Comparison of ENCODE assay signal across 8 cellular contexts in genomic region chr20:37384683-37385174, GRCh38. TPM values are rescaled to one million over a fixed set of nuclear protein-coding genes. Genes with fewer than 3 reads are reported as not detected.
A peak's percentile ranks its signal among the peaks of the same experiment; 100 is the strongest.
DNase-seq lines count a peak whose midpoint lies in the region; ATAC-seq and TF ChIP-seq lines count a peak whose summit lies in the region.

No MANE protein-coding gene starts in this region.

- no peaks in the 10 kb centered on the region for H3K9me3 ChIP-seq in WERI-Rb-1 (ENCODE audit: severe bottlenecking)

- peak; percentile 96 for TF ChIP-seq CTCF in WERI-Rb-1 (IDR thresholded peaks at IDR 0.05; ENCODE audit: low read depth, low read length)
- TF ChIP-seq CTCF in MCF 10A (IDR thresholded peaks at IDR 0.05; ENCODE audit: unreplicated experiment): peak; percentile 78

- peaks cover 61% of the 10 kb centered on the region for H3K36me3 ChIP-seq in WERI-Rb-1

- intact Hi-C loops in MCF 10A (cut with micrococcal nuclease): loop anchor here (2.0 kb wide), 1 partner anchor 102 kb away; no protein-coding TSS in a partner anchor
- intact Hi-C loops in left colon (cut with DNase I, micrococcal nuclease): loop anchor here (10.0 kb wide), 2 partner anchors 100 to 110 kb away; partner anchors contain the start of gene MANBAL (in 1 of the 2)

- POLR2A ChIA-PET in MCF 10A (lab: Yijun Ruan, JAX): interaction anchor here (1.2 kb wide), 1 partner anchor 96 kb away, joined by 3 read pairs; the partner anchor contains the start of gene MANBAL

- ATAC-seq in left colon (peak; percentile 52), GM18517 (IDR thresholded peaks at IDR 0.05; ENCODE audit: unreplicated experiment) (no peak)

- CTCF ChIA-PET in MCF 10A (lab: Yijun Ruan, JAX): interaction anchor here (0.5 to 4.0 kb wide), 41 partner anchors 8 to 1368 kb away, joined by 3 to 43 read pairs (median 4); no protein-coding TSS in a partner anchor

- BruUV-seq in MCF 10A (replicated peaks; lab: Mats Ljungman, UMichigan): no TSS peak

- peak; percentile 51; the same call in 1 of the 2 replicates for TF ChIP-seq RAD21 in Ishikawa (IDR thresholded peaks at IDR 0.05; ENCODE audit: low read depth)

- H3K27me3 ChIP-seq in WERI-Rb-1 (ENCODE audit: insufficient read depth, low read depth, severe bottlenecking): no peaks in the 10 kb centered on the region

- H3K27ac Mint-ChIP-seq in MCF 10A (ENCODE audit: low read depth, unreplicated experiment): no peak overlapping the region

- DNase-seq in DMS53 (lab: John Stamatoyannopoulos, UW) (peak; percentile 76), DMS53 treated with DMSO at 0.1 percent for 48 hours (lab: John Stamatoyannopoulos, UW; ENCODE audit: unreplicated experiment) (no peak), WERI-Rb-1 (peak; percentile 48), MCF 10A (ENCODE audit: unreplicated experiment) (peak; percentile 38), left colon (peak; percentile 34 to 70)
- DNase-seq in stimulated activated CD4-positive, alpha-beta T cell treated with anti-CD3 and anti-CD28 coated beads, Interleukin-4, amount 100 ng/mL, for 1 hour: peak; percentile 79

- H3K4me1 Mint-ChIP-seq in MCF 10A (ENCODE audit: insufficient read depth, unreplicated experiment): peaks cover 5% of the 10 kb centered on the region

- no peaks in the 10 kb centered on the region for H3K9me3 Mint-ChIP-seq in MCF 10A (ENCODE audit: unreplicated experiment)

- no peak overlapping the region for H3K4me3 Mint-ChIP-seq in MCF 10A (ENCODE audit: unreplicated experiment)

- no peaks in the 10 kb centered on the region for H3K27me3 Mint-ChIP-seq in MCF 10A (ENCODE audit: insufficient read depth, unreplicated experiment)

- no peak for TF ChIP-seq EP300 in Ishikawa (IDR thresholded peaks at IDR 0.05; ENCODE audit: borderline replicate concordance)

- H3K36me3 Mint-ChIP-seq in MCF 10A (ENCODE audit: insufficient read depth, unreplicated experiment): peaks cover 12% of the 10 kb centered on the region

- H3K4me3 ChIP-seq in WERI-Rb-1 (ENCODE audit: low read depth, low read length): no peak overlapping the region

- no peak overlapping the region for H3K27ac ChIP-seq in WERI-Rb-1

TF ChIP-seq in Ishikawa, 13 proteins besides CTCF, POLR2A, EP300 and RAD21:
- no peak for TF ChIP-seq USF1 (IDR thresholded peaks at IDR 0.05)
- TF ChIP-seq TEAD4 (IDR thresholded peaks at IDR 0.05): no peak
- TF ChIP-seq NFIC (IDR thresholded peaks at IDR 0.05): peak; percentile 93
- TF ChIP-seq ZBTB7A (IDR thresholded peaks at IDR 0.05; ENCODE audit: low read depth): 0 out of 2 replicates have a peak, but pooled peaks have one; percentile 34
- peak; percentile 41 for TF ChIP-seq MAX (IDR thresholded peaks at IDR 0.05)

RNA-seq across cellular contexts. Expression of gene SRC, which starts 38.8 kb away (rescaled TPM):
- 28.1 and 29.5 TPM in 2 replicates for total RNA-seq in MCF 10A (2022)
- 100 to 1,000 TPM; 117 to 121 TPM for total RNA-seq in left colon
